In the genomic region with DNA sequence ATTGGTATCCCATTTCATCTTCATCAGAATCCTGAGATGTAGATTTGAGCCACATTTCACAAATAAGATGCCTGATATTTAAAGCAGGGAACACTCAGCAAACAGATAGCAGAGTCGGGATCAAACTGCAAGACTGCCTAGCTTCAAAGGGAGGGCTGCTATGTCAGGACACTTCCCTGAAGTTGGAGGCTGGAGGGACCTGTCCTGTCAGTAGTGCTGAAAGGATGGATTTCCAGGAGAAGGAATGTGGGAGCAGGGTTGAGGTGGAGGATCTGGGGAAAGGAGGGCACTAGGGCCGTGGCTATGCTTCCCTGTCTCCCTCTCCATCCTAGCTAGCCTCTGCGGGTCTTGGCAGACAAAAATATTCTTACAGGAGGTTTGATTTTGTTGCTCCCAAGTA, we compare ENCODE assay signal across 9 cellular contexts. TPM values are rescaled to one million over a fixed set of nuclear protein-coding genes. Genes with fewer than 3 reads are reported as not detected.
A peak's percentile ranks its signal among the peaks of the same experiment; 100 is the strongest.
DNase-seq lines count a peak whose midpoint lies in the region; ATAC-seq and TF ChIP-seq lines count a peak whose summit lies in the region.
"Had no signal": no experiment of that assay in that cellular context is flagged by ENCODE, and none has a peak within 500 bp of the region (broad histone marks: within the 10 kb centered on the region; RNA-seq: fewer than 3 reads in every experiment).

No MANE protein-coding gene starts in this region.

- peak overlapping the region; percentile 86 for H3K27ac Mint-ChIP-seq in activated naive CD8-positive, alpha-beta T cell treated with anti-CD3 and anti-CD28 coated beads, Interleukin-2, amount 10 ng/mL, durations not matched to agents 7 days and 5 days
- H3K27ac Mint-ChIP-seq in stimulated activated effector memory CD8-positive, alpha-beta T cell treated with anti-CD3 and anti-CD28 coated beads, Interleukin-12 subunit alpha, Interleukin-12 subunit beta, amount 100 ng/mL, for 72 hours, result peak overlapping the region; percentile 99

- H3K27ac ChIP-seq in HEK293 (ENCODE audit: extremely low read depth, low read depth, low read length), result peak overlapping the region; percentile 40; the same call in 1 of the 2 replicates

- H3K36me3 Mint-ChIP-seq in activated naive CD8-positive, alpha-beta T cell treated with anti-CD3 and anti-CD28 coated beads, Interleukin-2, amount 10 ng/mL, durations not matched to agents 7 days and 5 days, result peaks cover 50% of the 10 kb centered on the region
- peaks cover 100% of the 10 kb centered on the region for H3K36me3 Mint-ChIP-seq in stimulated activated effector memory CD8-positive, alpha-beta T cell treated with anti-CD3 and anti-CD28 coated beads, Interleukin-12 subunit alpha, Interleukin-12 subunit beta, amount 100 ng/mL, for 72 hours

- no peak overlapping the region for H3K4me3 Mint-ChIP-seq in activated naive CD8-positive, alpha-beta T cell treated with anti-CD3 and anti-CD28 coated beads, Interleukin-2, amount 10 ng/mL, durations not matched to agents 7 days and 5 days
- no peak overlapping the region for H3K4me3 Mint-ChIP-seq in stimulated activated effector memory CD8-positive, alpha-beta T cell treated with anti-CD3 and anti-CD28 coated beads, Interleukin-12 subunit alpha, Interleukin-12 subunit beta, amount 100 ng/mL, for 72 hours

- POLR2A ChIA-PET in HEK293 (lab: Yijun Ruan, JAX), result interaction anchor here (1.3 kb wide), 1 partner anchor 8 kb away, joined by 3 read pairs; no protein-coding TSS in a partner anchor
- POLR2A ChIA-PET in activated naive CD8-positive, alpha-beta T cell treated with anti-CD3 and anti-CD28 coated beads, Interleukin-2, amount 10 ng/mL, durations not matched to agents 7 days and 5 days (lab: Charles Lee), result no interaction called here

- CTCF ChIA-PET in HEK293 (lab: Yijun Ruan, JAX), result interaction anchor here (0.6 to 1.1 kb wide), 5 partner anchors 8 to 57 kb away, joined by 3 to 6 read pairs (median 3); a partner anchor contains a TSS

- H3K27me3 Mint-ChIP-seq in activated naive CD8-positive, alpha-beta T cell treated with anti-CD3 and anti-CD28 coated beads, Interleukin-2, amount 10 ng/mL, durations not matched to agents 7 days and 5 days, result no peaks in the 10 kb centered on the region

- ATAC-seq in activated naive CD8-positive, alpha-beta T cell treated with anti-CD3 and anti-CD28 coated beads, Interleukin-2, amount 10 ng/mL, durations not matched to agents 7 days and 5 days (ENCODE audit: low read depth), result no peak
- no peak for ATAC-seq in stimulated activated effector memory CD8-positive, alpha-beta T cell treated with anti-CD3 and anti-CD28 coated beads, Interleukin-12 subunit alpha, Interleukin-12 subunit beta, amount 100 ng/mL, for 72 hours
- no peak for ATAC-seq in left lobe of liver

- no peak for DNase-seq in activated naive CD8-positive, alpha-beta T cell treated with anti-CD3 and anti-CD28 coated beads, Interleukin-2, amount 10 ng/mL, durations not matched to agents 7 days and 5 days
- DNase-seq in iPS-NIHi7 (ENCODE audit: extremely low spot score), result peak; percentile 35
- DNase-seq in stimulated activated effector memory CD8-positive, alpha-beta T cell treated with anti-CD3 and anti-CD28 coated beads, Interleukin-12 subunit alpha, Interleukin-12 subunit beta, amount 100 ng/mL, for 72 hours (ENCODE audit: low spot score in 2 of 2), result no peak
- DNase-seq in NCI-H2171 treated with DMSO at 0.1 percent for 48 hours (lab: John Stamatoyannopoulos, UW), result no peak
- DNase-seq in SHP77 (lab: John Stamatoyannopoulos, UW), result no peak
- no peak for DNase-seq in dermis blood vessel endothelial cell
- DNase-seq in left lobe of liver (ENCODE audit: low spot score), result no peak

- H3K4me3 ChIP-seq in HEK293 (ENCODE audit: low read depth, low read length), result no peak overlapping the region

- peaks cover 0 to 7% of the 10 kb centered on the region in 2 experiments; a peak in 1 of 3 replicates for H3K36me3 ChIP-seq in HEK293 (ENCODE audit: control insufficient read depth in 2 of 2, insufficient read depth in 1 of 2, low read length in 2 of 2)

- H3K4me1 ChIP-seq in HEK293 (ENCODE audit: control insufficient read depth, insufficient read depth, low read length), result peaks cover 10% of the 10 kb centered on the region

- peaks cover 68% of the 10 kb centered on the region for H3K4me1 Mint-ChIP-seq in activated naive CD8-positive, alpha-beta T cell treated with anti-CD3 and anti-CD28 coated beads, Interleukin-2, amount 10 ng/mL, durations not matched to agents 7 days and 5 days
- peaks cover 95% of the 10 kb centered on the region for H3K4me1 Mint-ChIP-seq in stimulated activated effector memory CD8-positive, alpha-beta T cell treated with anti-CD3 and anti-CD28 coated beads, Interleukin-12 subunit alpha, Interleukin-12 subunit beta, amount 100 ng/mL, for 72 hours

- no peaks in the 10 kb centered on the region for H3K9me3 ChIP-seq in HEK293 (ENCODE audit: control insufficient read depth, insufficient read depth, low read depth, low read length)

- TF ChIP-seq CTCF in HEK293 (tag by site-specific recombination; IDR thresholded peaks at IDR 0.05), result no peak

- no peaks in the 10 kb centered on the region for H3K9me3 Mint-ChIP-seq in activated naive CD8-positive, alpha-beta T cell treated with anti-CD3 and anti-CD28 coated beads, Interleukin-2, amount 10 ng/mL, durations not matched to agents 7 days and 5 days
- no peaks in the 10 kb centered on the region for H3K9me3 Mint-ChIP-seq in stimulated activated effector memory CD8-positive, alpha-beta T cell treated with anti-CD3 and anti-CD28 coated beads, Interleukin-12 subunit alpha, Interleukin-12 subunit beta, amount 100 ng/mL, for 72 hours

TF ChIP-seq in HEK293, 187 proteins besides CTCF, POLR2A, EP300 and RAD21:
- TF ChIP-seq, protein P1, sequence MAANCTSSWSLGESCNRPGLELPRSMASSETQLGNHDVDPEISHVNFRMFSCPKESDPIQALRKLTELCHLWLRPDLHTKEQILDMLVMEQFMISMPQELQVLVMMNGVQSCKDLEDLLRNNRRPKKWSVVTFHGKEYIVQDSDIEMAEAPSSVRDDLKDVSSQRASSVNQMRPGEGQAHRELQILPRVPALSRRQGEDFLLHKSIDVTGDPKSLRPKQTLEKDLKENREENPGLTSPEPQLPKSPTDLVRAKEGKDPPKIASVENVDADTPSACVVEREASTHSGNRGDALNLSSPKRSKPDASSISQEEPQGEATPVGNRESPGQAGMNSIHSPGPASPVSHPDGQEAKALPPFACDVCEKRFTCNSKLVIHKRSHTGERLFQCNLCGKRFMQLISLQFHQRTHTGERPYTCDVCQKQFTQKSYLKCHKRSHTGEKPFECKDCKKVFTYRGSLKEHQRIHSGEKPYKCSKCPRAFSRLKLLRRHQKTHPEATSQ (tag by site-specific recombination; IDR thresholded peaks at IDR 0.05), result no peak
- TF ChIP-seq, protein P2, sequence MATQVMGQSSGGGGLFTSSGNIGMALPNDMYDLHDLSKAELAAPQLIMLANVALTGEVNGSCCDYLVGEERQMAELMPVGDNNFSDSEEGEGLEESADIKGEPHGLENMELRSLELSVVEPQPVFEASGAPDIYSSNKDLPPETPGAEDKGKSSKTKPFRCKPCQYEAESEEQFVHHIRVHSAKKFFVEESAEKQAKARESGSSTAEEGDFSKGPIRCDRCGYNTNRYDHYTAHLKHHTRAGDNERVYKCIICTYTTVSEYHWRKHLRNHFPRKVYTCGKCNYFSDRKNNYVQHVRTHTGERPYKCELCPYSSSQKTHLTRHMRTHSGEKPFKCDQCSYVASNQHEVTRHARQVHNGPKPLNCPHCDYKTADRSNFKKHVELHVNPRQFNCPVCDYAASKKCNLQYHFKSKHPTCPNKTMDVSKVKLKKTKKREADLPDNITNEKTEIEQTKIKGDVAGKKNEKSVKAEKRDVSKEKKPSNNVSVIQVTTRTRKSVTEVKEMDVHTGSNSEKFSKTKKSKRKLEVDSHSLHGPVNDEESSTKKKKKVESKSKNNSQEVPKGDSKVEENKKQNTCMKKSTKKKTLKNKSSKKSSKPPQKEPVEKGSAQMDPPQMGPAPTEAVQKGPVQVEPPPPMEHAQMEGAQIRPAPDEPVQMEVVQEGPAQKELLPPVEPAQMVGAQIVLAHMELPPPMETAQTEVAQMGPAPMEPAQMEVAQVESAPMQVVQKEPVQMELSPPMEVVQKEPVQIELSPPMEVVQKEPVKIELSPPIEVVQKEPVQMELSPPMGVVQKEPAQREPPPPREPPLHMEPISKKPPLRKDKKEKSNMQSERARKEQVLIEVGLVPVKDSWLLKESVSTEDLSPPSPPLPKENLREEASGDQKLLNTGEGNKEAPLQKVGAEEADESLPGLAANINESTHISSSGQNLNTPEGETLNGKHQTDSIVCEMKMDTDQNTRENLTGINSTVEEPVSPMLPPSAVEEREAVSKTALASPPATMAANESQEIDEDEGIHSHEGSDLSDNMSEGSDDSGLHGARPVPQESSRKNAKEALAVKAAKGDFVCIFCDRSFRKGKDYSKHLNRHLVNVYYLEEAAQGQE (tag by site-specific recombination; IDR thresholded peaks at IDR 0.05), result peak; percentile 82
- TF ChIP-seq, protein P3, sequence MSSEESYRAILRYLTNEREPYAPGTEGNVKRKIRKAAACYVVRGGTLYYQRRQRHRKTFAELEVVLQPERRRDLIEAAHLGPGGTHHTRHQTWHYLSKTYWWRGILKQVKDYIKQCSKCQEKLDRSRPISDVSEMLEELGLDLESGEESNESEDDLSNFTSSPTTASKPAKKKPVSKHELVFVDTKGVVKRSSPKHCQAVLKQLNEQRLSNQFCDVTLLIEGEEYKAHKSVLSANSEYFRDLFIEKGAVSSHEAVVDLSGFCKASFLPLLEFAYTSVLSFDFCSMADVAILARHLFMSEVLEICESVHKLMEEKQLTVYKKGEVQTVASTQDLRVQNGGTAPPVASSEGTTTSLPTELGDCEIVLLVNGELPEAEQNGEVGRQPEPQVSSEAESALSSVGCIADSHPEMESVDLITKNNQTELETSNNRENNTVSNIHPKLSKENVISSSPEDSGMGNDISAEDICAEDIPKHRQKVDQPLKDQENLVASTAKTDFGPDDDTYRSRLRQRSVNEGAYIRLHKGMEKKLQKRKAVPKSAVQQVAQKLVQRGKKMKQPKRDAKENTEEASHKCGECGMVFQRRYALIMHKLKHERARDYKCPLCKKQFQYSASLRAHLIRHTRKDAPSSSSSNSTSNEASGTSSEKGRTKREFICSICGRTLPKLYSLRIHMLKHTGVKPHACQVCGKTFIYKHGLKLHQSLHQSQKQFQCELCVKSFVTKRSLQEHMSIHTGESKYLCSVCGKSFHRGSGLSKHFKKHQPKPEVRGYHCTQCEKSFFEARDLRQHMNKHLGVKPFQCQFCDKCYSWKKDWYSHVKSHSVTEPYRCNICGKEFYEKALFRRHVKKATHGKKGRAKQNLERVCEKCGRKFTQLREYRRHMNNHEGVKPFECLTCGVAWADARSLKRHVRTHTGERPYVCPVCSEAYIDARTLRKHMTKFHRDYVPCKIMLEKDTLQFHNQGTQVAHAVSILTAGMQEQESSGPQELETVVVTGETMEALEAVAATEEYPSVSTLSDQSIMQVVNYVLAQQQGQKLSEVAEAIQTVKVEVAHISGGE (tag by site-specific recombination; conservative IDR thresholded peaks at IDR 0.05; ENCODE audit: low read depth), result no peak

RNA-seq across cellular contexts. Expression of a gene that starts 32.2 kb away (rescaled TPM):
- not detected for total RNA-seq in activated naive CD8-positive, alpha-beta T cell treated with anti-CD3 and anti-CD28 coated beads, Interleukin-2, amount 10 ng/mL, durations not matched to agents 7 days and 5 days
- total RNA-seq in dermis blood vessel endothelial cell (not detected in 2 replicates), left lobe of liver (not detected)
- total RNA-seq: cerebellum had no signal

RNA-seq across cellular contexts. Expression of a gene that starts 52.8 kb away (rescaled TPM):
- total RNA-seq in activated naive CD8-positive, alpha-beta T cell treated with anti-CD3 and anti-CD28 coated beads, Interleukin-2, amount 10 ng/mL, durations not matched to agents 7 days and 5 days, result 10 to 100 TPM; 61.7 to 64.5 TPM
- 46.1 and 62.9 TPM in 2 replicates for total RNA-seq in dermis blood vessel endothelial cell
- total RNA-seq in left lobe of liver, result 35.0 TPM
